1 cellular context compared by ENCODE assay signal in the genomic region with DNA sequence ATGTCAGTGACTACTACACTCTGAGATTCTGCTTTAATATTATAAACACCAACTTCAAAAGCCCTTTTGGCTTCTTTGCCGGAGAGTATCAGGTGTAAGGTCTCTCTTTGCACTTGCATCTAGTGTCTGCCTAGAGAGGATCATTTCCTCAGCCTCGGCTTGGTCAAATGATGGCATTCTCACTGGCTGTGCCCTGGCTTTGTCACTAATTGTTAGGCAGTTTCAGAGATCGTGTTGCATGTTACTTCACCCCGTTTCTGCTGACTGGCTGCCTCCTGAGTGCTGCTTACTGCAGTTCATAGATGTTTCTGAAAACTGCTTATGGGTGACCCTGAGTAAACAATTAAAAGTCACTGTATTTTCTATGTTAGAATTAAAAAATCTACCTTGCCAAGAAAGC.
TF ChIP-seq lines count a peak whose summit lies in the region.

No MANE protein-coding gene starts in this region.

TF ChIP-seq in HepG2, 621 proteins besides CTCF, POLR2A, EP300 and RAD21 (continued from another document):
- TF ChIP-seq ZNF460 (CRISPR knock-in tag; IDR thresholded peaks at IDR 0.05; ENCODE audit: borderline replicate concordance) (no peak), ZNF143 (CRISPR knock-in tag; IDR thresholded peaks at IDR 0.05) (no peak), RFX5 (IDR thresholded peaks at IDR 0.05; ENCODE audit: low read depth, low read length) (peak; percentile 95)
